Comparison of ENCODE assay signal across 1 cellular context in genomic region chr6:49423817-49424216, GRCh38.
TF ChIP-seq lines count a peak whose summit lies in the region.

No MANE protein-coding gene starts in this region.

TF ChIP-seq in HepG2, 621 proteins besides CTCF, POLR2A, EP300 and RAD21:
- TF ChIP-seq SNAPC2 (CRISPR knock-in tag; IDR thresholded peaks at IDR 0.05) = no peak
- TF ChIP-seq, protein P1, sequence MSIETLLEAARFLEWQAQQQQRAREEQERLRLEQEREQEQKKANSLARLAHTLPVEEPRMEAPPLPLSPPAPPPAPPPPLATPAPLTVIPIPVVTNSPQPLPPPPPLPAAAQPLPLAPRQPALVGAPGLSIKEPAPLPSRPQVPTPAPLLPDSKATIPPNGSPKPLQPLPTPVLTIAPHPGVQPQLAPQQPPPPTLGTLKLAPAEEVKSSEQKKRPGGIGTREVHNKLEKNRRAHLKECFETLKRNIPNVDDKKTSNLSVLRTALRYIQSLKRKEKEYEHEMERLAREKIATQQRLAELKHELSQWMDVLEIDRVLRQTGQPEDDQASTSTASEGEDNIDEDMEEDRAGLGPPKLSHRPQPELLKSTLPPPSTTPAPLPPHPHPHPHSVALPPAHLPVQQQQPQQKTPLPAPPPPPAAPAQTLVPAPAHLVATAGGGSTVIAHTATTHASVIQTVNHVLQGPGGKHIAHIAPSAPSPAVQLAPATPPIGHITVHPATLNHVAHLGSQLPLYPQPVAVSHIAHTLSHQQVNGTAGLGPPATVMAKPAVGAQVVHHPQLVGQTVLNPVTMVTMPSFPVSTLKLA (IDR thresholded peaks at IDR 0.05) = no peak
- TF ChIP-seq ZNF205 (CRISPR knock-in tag; IDR thresholded peaks at IDR 0.05) = no peak
- TF ChIP-seq, protein P2, sequence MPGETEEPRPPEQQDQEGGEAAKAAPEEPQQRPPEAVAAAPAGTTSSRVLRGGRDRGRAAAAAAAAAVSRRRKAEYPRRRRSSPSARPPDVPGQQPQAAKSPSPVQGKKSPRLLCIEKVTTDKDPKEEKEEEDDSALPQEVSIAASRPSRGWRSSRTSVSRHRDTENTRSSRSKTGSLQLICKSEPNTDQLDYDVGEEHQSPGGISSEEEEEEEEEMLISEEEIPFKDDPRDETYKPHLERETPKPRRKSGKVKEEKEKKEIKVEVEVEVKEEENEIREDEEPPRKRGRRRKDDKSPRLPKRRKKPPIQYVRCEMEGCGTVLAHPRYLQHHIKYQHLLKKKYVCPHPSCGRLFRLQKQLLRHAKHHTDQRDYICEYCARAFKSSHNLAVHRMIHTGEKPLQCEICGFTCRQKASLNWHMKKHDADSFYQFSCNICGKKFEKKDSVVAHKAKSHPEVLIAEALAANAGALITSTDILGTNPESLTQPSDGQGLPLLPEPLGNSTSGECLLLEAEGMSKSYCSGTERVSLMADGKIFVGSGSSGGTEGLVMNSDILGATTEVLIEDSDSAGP (CRISPR knock-in tag; IDR thresholded peaks at IDR 0.05; ENCODE audit: borderline replicate concordance) = no peak
- TF ChIP-seq ZFP1 (CRISPR knock-in tag; IDR thresholded peaks at IDR 0.05) = no peak
- peak; percentile 60 for TF ChIP-seq STAG1 (CRISPR knock-in tag; IDR thresholded peaks at IDR 0.05)
TF ChIP-seq in HepG2: peak in this region for 1.
